28 cellular contexts compared by ENCODE assay signal in genomic region chr5:104265531-104266130, GRCh38.
A peak's percentile ranks its signal among the peaks of the same experiment; 100 is the strongest.
DNase-seq lines count a peak whose midpoint lies in the region; ATAC-seq and TF ChIP-seq lines count a peak whose summit lies in the region.
"Had no signal": no experiment of that assay in that cellular context is flagged by ENCODE, and none has a peak within 500 bp of the region (broad histone marks: within the 10 kb centered on the region; RNA-seq: fewer than 3 reads in every experiment).

No MANE protein-coding gene starts in this region.

- TF ChIP-seq CTCF in Peyer's patch (IDR thresholded peaks at IDR 0.05): no peak
- no peak for TF ChIP-seq CTCF in suprapubic skin (IDR thresholded peaks at IDR 0.05)

- ATAC-seq in HG03175 (IDR thresholded peaks at IDR 0.05; ENCODE audit: unreplicated experiment): no peak
- ATAC-seq: activated T-cell treated with anti-CD3 and anti-CD28 coated beads, Interleukin-2, amount 50 U/mL, for 4 hours; HepG2; stimulated activated effector memory CD8-positive, alpha-beta T cell treated with anti-CD3 and anti-CD28 coated beads, Interleukin-12 subunit alpha, Interleukin-12 subunit beta, amount 100 ng/mL, for 72 hours had no signal

- no peak overlapping the region for H3K9ac ChIP-seq in SK-N-MC (ENCODE audit: insufficient read length)

- peak; percentile 30 for DNase-seq in DMS 273 (lab: John Stamatoyannopoulos, UW; ENCODE audit: unreplicated experiment)
- no peak for DNase-seq in DMS 273 treated with DMSO at 0.1 percent for 48 hours (lab: John Stamatoyannopoulos, UW)
- no peak for DNase-seq in SK-N-MC (ENCODE audit: low read depth, low spot score)
- peak; percentile 31 for DNase-seq in iPS-NIHi7 (ENCODE audit: extremely low spot score)
- DNase-seq in retina: peak; percentile 34
- no peak for DNase-seq in Peyer's patch
- DNase-seq in suprapubic skin (ENCODE audit: low spot score in 2 of 2): no peak
- DNase-seq: activated CD4-positive, alpha-beta T cell treated with anti-CD3 and anti-CD28 coated beads for 48 hours; activated naive CD4-positive, alpha-beta T cell; activated T-cell treated with anti-CD3 and anti-CD28 coated beads, Interleukin-2, amount 50 U/mL, for 4 hours; adrenal gland; CD4-positive, alpha-beta T cell; cortex of kidney; DMS53; mammary epithelial cell; NCI-H1092; NCI-H2081; NCI-H446 treated with DMSO at 0.1 percent for 48 hours; PC-9; SIG-M5; spleen; stimulated activated CD4-positive, alpha-beta T cell treated with anti-CD3 and anti-CD28 coated beads, Interleukin-2, amount 100 ng/mL, for 48 hours; substantia nigra had no signal

- H3K36me3 ChIP-seq in SK-N-MC (ENCODE audit: insufficient read depth, low read length) (no peaks in the 10 kb centered on the region), Peyer's patch (no peaks in the 10 kb centered on the region), suprapubic skin (no peaks in the 10 kb centered on the region)
- H3K36me3 ChIP-seq: adrenal gland, HAP-1, spleen had no signal

- no peak for TF ChIP-seq EP300 in suprapubic skin (IDR thresholded peaks at IDR 0.05)

- H3K27me3 ChIP-seq in Peyer's patch (no peaks in the 10 kb centered on the region), suprapubic skin (no peaks in the 10 kb centered on the region)
- H3K27me3 ChIP-seq: adrenal gland, spleen had no signal

- H3K4me1 ChIP-seq in Peyer's patch (no peaks in the 10 kb centered on the region), suprapubic skin (no peaks in the 10 kb centered on the region)
- H3K4me1 ChIP-seq: adrenal gland, spleen had no signal

- no peak overlapping the region for H3K4me3 ChIP-seq in SK-N-MC
- no peak overlapping the region for H3K4me3 ChIP-seq in Peyer's patch
- H3K4me3 ChIP-seq in suprapubic skin: no peak overlapping the region
- H3K4me3 ChIP-seq: adrenal gland, HAP-1, PC-9, spleen had no signal

- TF ChIP-seq POLR2A in Peyer's patch (IDR thresholded peaks at IDR 0.05) (no peak), suprapubic skin (IDR thresholded peaks at IDR 0.05) (no peak)

- H3K27ac ChIP-seq in SK-N-MC (0 out of 2 replicates have a peak overlapping the region, but pooled peaks have one; percentile 26), Peyer's patch (no peak overlapping the region), suprapubic skin (no peak overlapping the region)
- H3K27ac ChIP-seq: 22Rv1, adrenal gland, PC-9, spleen had no signal

- 62% methylated on average over 1 of the region's 1 CpG for WGBS in suprapubic skin

- no peaks in the 10 kb centered on the region for H3K9me3 ChIP-seq in SK-N-MC (ENCODE audit: low read depth, low read length)
- no peaks in the 10 kb centered on the region for H3K9me3 ChIP-seq in Peyer's patch
- H3K9me3 ChIP-seq in suprapubic skin: no peaks in the 10 kb centered on the region
- H3K9me3 ChIP-seq: adrenal gland, HAP-1 had no signal

Comparison
In these comparisons a context has a peak if more than half of its experiments do, and no peak if none do; other contexts are left out.
1. DNase-seq: peak in DMS 273 (single experiment), iPS-NIHi7 (single experiment) and retina (single experiment); none in DMS 273 treated with DMSO at 0.1 percent for 48 hours (single experiment), SK-N-MC (single experiment), Peyer's patch (0 of 3) and suprapubic skin (0 of 2).